ENCODE assay signal across 27 cellular contexts in genomic region chr13:78829821-78830220, GRCh38.
"Had no signal": no experiment of that assay in that cellular context is flagged by ENCODE, and none has a peak within 500 bp of the region (broad histone marks: within the 10 kb centered on the region; RNA-seq: fewer than 3 reads in every experiment).

No MANE protein-coding gene starts in this region.

- H3K4me1 Mint-ChIP-seq: immature natural killer cell; mesothelial cell of epicardium; naive B cell; natural killer cell; stimulated activated memory B cell treated with anti-CD40 and anti-IgM and Interleukin-4, amounts not matched to agents 10 μg/mL and 1 μg/mL and 100 μg/mL, for 72 hours; stimulated activated naive CD8-positive, alpha-beta T cell treated with anti-CD3 and anti-CD28 coated beads, Interleukin-15, amount 100 ng/mL, for 72 hours had no signal

- DNase-seq: hypothalamus; immature natural killer cell; left ventricle myocardium inferior; mesendoderm; naive B cell; natural killer cell; ovary; posterior cingulate gyrus; retina; right cardiac atrium; sigmoid colon; stimulated activated CD4-positive, alpha-beta T cell treated with anti-CD3 and anti-CD28 coated beads, Interleukin-1b, Interleukin-23, amount 100 ng/mL, for 48 hours; stimulated activated CD4-positive, alpha-beta T cell treated with anti-CD3 and anti-CD28 coated beads, Interleukin-2, amount 100 ng/mL, for 48 hours; stimulated activated CD4-positive, alpha-beta T cell treated with anti-CD3 and anti-CD28 coated beads, Interleukin-4, amount 100 ng/mL, for 4 hours; stimulated activated CD8-positive, alpha-beta memory T cell treated with anti-CD3 and anti-CD28 coated beads, Interleukin-4, amount 100 ng/mL, for 48 hours; stimulated activated naive CD4-positive, alpha-beta T cell treated with Interleukin-2 at 50 U/mL for 16 hours; stimulated activated naive CD8-positive, alpha-beta T cell treated with anti-CD3 and anti-CD28 coated beads, Interleukin-15, amount 100 ng/mL, for 72 hours; substantia nigra had no signal

- ATAC-seq: natural killer cell; right cardiac atrium; stimulated activated memory B cell treated with anti-CD40 and anti-IgM and Interleukin-4, amounts not matched to agents 10 μg/mL and 1 μg/mL and 100 μg/mL, for 72 hours; stimulated activated naive CD8-positive, alpha-beta T cell treated with anti-CD3 and anti-CD28 coated beads, Interleukin-15, amount 100 ng/mL, for 72 hours had no signal

- H3K27ac ChIP-seq: left ventricle myocardium inferior, ovary, prostate gland, sigmoid colon, tibial nerve, vagina had no signal

- H3K4me3 Mint-ChIP-seq: immature natural killer cell; mesothelial cell of epicardium; naive B cell; natural killer cell; stimulated activated memory B cell treated with anti-CD40 and anti-IgM and Interleukin-4, amounts not matched to agents 10 μg/mL and 1 μg/mL and 100 μg/mL, for 72 hours; stimulated activated naive CD8-positive, alpha-beta T cell treated with anti-CD3 and anti-CD28 coated beads, Interleukin-15, amount 100 ng/mL, for 72 hours; type B pancreatic cell had no signal

- H3K36me3 ChIP-seq: left ventricle myocardium inferior, ovary, prostate gland, sigmoid colon, tibial nerve, vagina had no signal

- H3K27ac Mint-ChIP-seq: immature natural killer cell; mesothelial cell of epicardium; naive B cell; natural killer cell; stimulated activated memory B cell treated with anti-CD40 and anti-IgM and Interleukin-4, amounts not matched to agents 10 μg/mL and 1 μg/mL and 100 μg/mL, for 72 hours; stimulated activated naive CD8-positive, alpha-beta T cell treated with anti-CD3 and anti-CD28 coated beads, Interleukin-15, amount 100 ng/mL, for 72 hours; type B pancreatic cell had no signal

- H3K27me3 ChIP-seq: ovary, sigmoid colon, tibial nerve, vagina had no signal

- H3K36me3 Mint-ChIP-seq: immature natural killer cell; mesothelial cell of epicardium; naive B cell; natural killer cell; stimulated activated memory B cell treated with anti-CD40 and anti-IgM and Interleukin-4, amounts not matched to agents 10 μg/mL and 1 μg/mL and 100 μg/mL, for 72 hours; type B pancreatic cell had no signal

- H3K9me3 Mint-ChIP-seq: mesothelial cell of epicardium; stimulated activated memory B cell treated with anti-CD40 and anti-IgM and Interleukin-4, amounts not matched to agents 10 μg/mL and 1 μg/mL and 100 μg/mL, for 72 hours; stimulated activated naive CD8-positive, alpha-beta T cell treated with anti-CD3 and anti-CD28 coated beads, Interleukin-15, amount 100 ng/mL, for 72 hours; type B pancreatic cell had no signal

- FAIRE-seq: islet of Langerhans had no signal

- H3K9me3 ChIP-seq: left ventricle myocardium inferior, ovary, prostate gland, sigmoid colon, tibial nerve, vagina had no signal

- H3K4me3 ChIP-seq: left ventricle myocardium inferior, lung, ovary, prostate gland, sigmoid colon, smooth muscle cell, tibial nerve, vagina had no signal

- H3K4me1 ChIP-seq: left ventricle myocardium inferior, prostate gland, sigmoid colon, tibial nerve, vagina had no signal

- H3K4me2 ChIP-seq: smooth muscle cell had no signal
